In genomic region chr11:116791002-116791812, GRCh38 we compare ENCODE assay signal across 2 cellular contexts.
TF ChIP-seq lines count a peak whose summit lies in the region.

No MANE protein-coding gene starts in this region.

TF ChIP-seq in IMR-90, 13 proteins besides CTCF, POLR2A, EP300 and RAD21:
- TF ChIP-seq RCOR1 (IDR thresholded peaks at IDR 0.05; ENCODE audit: insufficient replicate concordance, low read length) (no peak), SMC3 (IDR thresholded peaks at IDR 0.05; ENCODE audit: low read depth, low read length) (peak; percentile 95), MAZ (IDR thresholded peaks at IDR 0.05; ENCODE audit: borderline replicate concordance, low read depth, low read length) (peak; percentile 77)
TF ChIP-seq in IMR-90: peak in this region for 2.

TF ChIP-seq in neural cell, 6 proteins besides CTCF, POLR2A, EP300 and RAD21:
- peak; percentile 60 for TF ChIP-seq SMC3 (conservative IDR thresholded peaks at IDR 0.05; ENCODE audit: poor library complexity)
- TF ChIP-seq EZH2 (IDR thresholded peaks at IDR 0.05; ENCODE audit: borderline replicate concordance, insufficient read depth, low read length, poor library complexity, severe bottlenecking), result no peak
TF ChIP-seq in neural cell: peak in this region for 1.
